In the genomic region with DNA sequence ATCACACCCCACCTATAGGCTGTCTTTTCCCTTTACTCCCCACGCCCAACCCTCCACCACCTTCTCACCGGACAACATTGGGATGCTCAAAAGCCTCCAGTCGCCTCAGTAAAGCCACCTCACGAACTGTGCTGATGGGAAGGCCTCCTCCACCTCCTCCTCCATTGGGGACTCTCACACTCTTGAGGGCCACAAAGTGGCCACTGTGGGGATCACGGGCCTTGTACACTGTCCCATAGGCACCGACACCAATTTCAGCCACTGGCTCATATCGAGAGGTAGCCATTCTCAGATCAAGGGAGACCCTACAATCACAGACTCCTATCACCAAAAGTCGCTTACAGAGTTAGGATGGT, we compare ENCODE assay signal across 8 cellular contexts. TPM values are rescaled to one million over a fixed set of nuclear protein-coding genes. Genes with fewer than 3 reads are reported as not detected.
DNase-seq lines count a peak whose midpoint lies in the region; ATAC-seq and TF ChIP-seq lines count a peak whose summit lies in the region.

No MANE protein-coding gene starts in this region.

- peak overlapping the region; percentile 82 to 95 for H3K27ac ChIP-seq in lung (ENCODE audit: low read depth in 1 of 2, low read length in 1 of 2)

- in situ Hi-C loops in astrocyte of the spinal cord (cut with HindIII; ENCODE audit: low sequenced_read_pairs), result no loop called here

- H3K4me1 ChIP-seq in lung (ENCODE audit: control insufficient read depth in 2 of 2, insufficient read depth in 2 of 2, low read length in 2 of 2), result peaks cover 5 to 13% of the 10 kb centered on the region in 2 donors

- H3K4me3 ChIP-seq in astrocyte of the spinal cord (ENCODE audit: low read depth, low read length) (peak overlapping the region; percentile 94), lung (peak overlapping the region; percentile 62)

- peaks cover 56% of the 10 kb centered on the region for H3K4me1 Mint-ChIP-seq in activated naive CD4-positive, alpha-beta T cell treated with anti-CD3 and anti-CD28 coated beads, Interleukin-2, amount 50 U/mL, for 24 hours
- H3K4me1 Mint-ChIP-seq in type B pancreatic cell (ENCODE audit: unreplicated experiment), result peaks cover 43% of the 10 kb centered on the region

- peaks cover 18% of the 10 kb centered on the region for H3K36me3 Mint-ChIP-seq in activated naive CD4-positive, alpha-beta T cell treated with anti-CD3 and anti-CD28 coated beads, Interleukin-2, amount 50 U/mL, for 24 hours
- peaks cover 31% of the 10 kb centered on the region for H3K36me3 Mint-ChIP-seq in type B pancreatic cell

- intact Hi-C loops in left colon (cut with DNase I, micrococcal nuclease), result no loop called here

- H3K9me3 Mint-ChIP-seq in activated naive CD4-positive, alpha-beta T cell treated with anti-CD3 and anti-CD28 coated beads, Interleukin-2, amount 50 U/mL, for 24 hours, result no peaks in the 10 kb centered on the region
- no peaks in the 10 kb centered on the region for H3K9me3 Mint-ChIP-seq in type B pancreatic cell

- H3K36me3 ChIP-seq in lung (ENCODE audit: control insufficient read depth in 2 of 2, insufficient read depth in 2 of 2, low read length in 2 of 2), result peaks cover 9 to 22% of the 10 kb centered on the region in 2 donors

- H3K4me3 Mint-ChIP-seq in activated naive CD4-positive, alpha-beta T cell treated with anti-CD3 and anti-CD28 coated beads, Interleukin-2, amount 50 U/mL, for 24 hours, result peak overlapping the region; percentile 95
- peak overlapping the region; percentile 98 for H3K4me3 Mint-ChIP-seq in type B pancreatic cell

- TF ChIP-seq CTCF in astrocyte of the spinal cord (IDR thresholded peaks at IDR 0.05; ENCODE audit: low read depth, low read length), result no peak
- TF ChIP-seq CTCF in lung (IDR thresholded peaks at IDR 0.05; ENCODE audit: control extremely low read depth, extremely low read depth), result no peak
- TF ChIP-seq CTCF in type B pancreatic cell (conservative IDR thresholded peaks at IDR 0.05), result no peak

- no peaks in the 10 kb centered on the region for H3K9me3 ChIP-seq in lung (ENCODE audit: control insufficient read depth in 2 of 2, insufficient read depth in 1 of 2, low read length in 1 of 2)

- DNase-seq in activated naive CD4-positive, alpha-beta T cell treated with Interleukin-2 at 50 U/mL for 16 hours, result no peak
- no peak for DNase-seq in astrocyte of the spinal cord (ENCODE audit: low read depth, low spot score)
- DNase-seq in lung (ENCODE audit: low spot score), result no peak
- no peak for DNase-seq in type B pancreatic cell (ENCODE audit: extremely low spot score, unreplicated experiment)
- no peak for DNase-seq in NCI-H1436 treated with DMSO at 0.1 percent for 48 hours (lab: John Stamatoyannopoulos, UW)
- DNase-seq in left colon, result no peak

- ATAC-seq in lung (ENCODE audit: insufficient read depth, low FRiP score), result no peak
- ATAC-seq in left colon, result no peak
- no peak for ATAC-seq in HG03565 (IDR thresholded peaks at IDR 0.05; ENCODE audit: unreplicated experiment)

- H3K27me3 Mint-ChIP-seq in activated naive CD4-positive, alpha-beta T cell treated with anti-CD3 and anti-CD28 coated beads, Interleukin-2, amount 50 U/mL, for 24 hours, result no peaks in the 10 kb centered on the region
- H3K27me3 Mint-ChIP-seq in type B pancreatic cell, result peaks cover 28% of the 10 kb centered on the region

- no peaks in the 10 kb centered on the region for H3K27me3 ChIP-seq in lung (ENCODE audit: control insufficient read depth, insufficient read depth)

- 11 to 16% methylated on average over 8 of the region's 8 CpGs for WGBS in lung, 2 donors

- H3K27ac Mint-ChIP-seq in activated naive CD4-positive, alpha-beta T cell treated with anti-CD3 and anti-CD28 coated beads, Interleukin-2, amount 50 U/mL, for 24 hours, result peak overlapping the region; percentile 94
- peak overlapping the region; percentile 95 for H3K27ac Mint-ChIP-seq in type B pancreatic cell

RNA-seq across cellular contexts. Expression of a gene that starts 0.7 kb away (rescaled TPM):
- 100 to 1,000 TPM in 1 of 2 donors, 10 to 100 TPM in 1; 69.7 to 105 TPM for total RNA-seq in lung
- polyA plus RNA-seq in lung, result 100 to 1,000 TPM in 1 of 2 donors, 10 to 100 TPM in 1; 75.1 to 115 TPM
- total RNA-seq in type B pancreatic cell (ENCODE audit: low replicate concordance), result 124 and 193 TPM in 2 replicates
- 10 to 100 TPM; 38.4 to 46.0 TPM for total RNA-seq in left colon

RNA-seq across cellular contexts. Expression of a gene that starts 3.5 kb away (rescaled TPM):
- 10 to 100 TPM; 12.1 to 23.2 TPM for total RNA-seq in lung
- 10 to 100 TPM; 13.7 to 31.1 TPM for polyA plus RNA-seq in lung
- total RNA-seq in type B pancreatic cell (ENCODE audit: low replicate concordance), result 15.0 and 20.1 TPM in 2 replicates
- 10 to 100 TPM; 12.2 to 13.1 TPM for total RNA-seq in left colon

RNA-seq across cellular contexts. Expression of a gene that starts 6.6 kb away (rescaled TPM):
- 10 to 100 TPM; 37.4 to 61.1 TPM for total RNA-seq in lung
- 10 to 100 TPM; 32.4 to 54.9 TPM for polyA plus RNA-seq in lung
- 34.8 and 40.8 TPM in 2 replicates for total RNA-seq in type B pancreatic cell (ENCODE audit: low replicate concordance)
- total RNA-seq in left colon, result 10 to 100 TPM; 28.9 to 40.6 TPM

RNA-seq across cellular contexts. Expression of a gene that starts 12.9 kb away (rescaled TPM):
- 1 to 10 TPM; 1.5 to 4.8 TPM for total RNA-seq in lung
- 1 to 10 TPM; 1.4 to 4.4 TPM for polyA plus RNA-seq in lung
- total RNA-seq in type B pancreatic cell (ENCODE audit: low replicate concordance), result 0.33 and 4.1 TPM in 2 replicates
- 1 to 10 TPM in 1 of 2 donors, under 1 TPM in 1; 0.92 to 1.5 TPM for total RNA-seq in left colon

RNA-seq across cellular contexts. Expression of a gene that starts 15.5 kb away (rescaled TPM):
- total RNA-seq in lung (1 to 10 TPM; 2.9 to 4.3 TPM), type B pancreatic cell (ENCODE audit: low replicate concordance) (1.4 and 2.2 TPM in 2 replicates), left colon (1 to 10 TPM in 1 of 2 donors, under 1 TPM in 1; 0.87 to 1.7 TPM)
- polyA plus RNA-seq in lung, result 1 to 10 TPM; 1.7 to 5.8 TPM
